ENCODE assay signal across 2 cellular contexts in the genomic region with DNA sequence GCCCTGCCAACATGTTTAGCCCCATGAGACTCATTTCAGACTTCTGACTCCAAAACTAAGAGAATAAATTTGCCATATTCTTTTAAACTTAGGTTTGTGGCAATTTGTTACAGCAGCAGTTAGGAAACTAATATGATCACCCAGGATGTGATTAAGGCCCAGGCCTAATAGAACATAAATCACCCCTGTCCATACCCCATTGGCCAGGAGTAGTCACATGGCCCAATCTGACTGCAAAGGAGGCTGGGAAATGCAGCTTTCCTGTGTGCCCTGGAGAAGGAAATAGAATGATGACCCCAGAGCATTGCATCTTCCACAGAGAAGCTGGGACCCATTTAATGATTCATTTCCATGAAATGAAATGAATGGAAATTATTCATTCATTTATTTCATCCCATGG.
TF ChIP-seq lines count a peak whose summit lies in the region.

No MANE protein-coding gene starts in this region.

TF ChIP-seq in WTC11, 78 proteins besides CTCF, POLR2A, EP300 and RAD21 (continued from another document):
- TF ChIP-seq, protein P1, sequence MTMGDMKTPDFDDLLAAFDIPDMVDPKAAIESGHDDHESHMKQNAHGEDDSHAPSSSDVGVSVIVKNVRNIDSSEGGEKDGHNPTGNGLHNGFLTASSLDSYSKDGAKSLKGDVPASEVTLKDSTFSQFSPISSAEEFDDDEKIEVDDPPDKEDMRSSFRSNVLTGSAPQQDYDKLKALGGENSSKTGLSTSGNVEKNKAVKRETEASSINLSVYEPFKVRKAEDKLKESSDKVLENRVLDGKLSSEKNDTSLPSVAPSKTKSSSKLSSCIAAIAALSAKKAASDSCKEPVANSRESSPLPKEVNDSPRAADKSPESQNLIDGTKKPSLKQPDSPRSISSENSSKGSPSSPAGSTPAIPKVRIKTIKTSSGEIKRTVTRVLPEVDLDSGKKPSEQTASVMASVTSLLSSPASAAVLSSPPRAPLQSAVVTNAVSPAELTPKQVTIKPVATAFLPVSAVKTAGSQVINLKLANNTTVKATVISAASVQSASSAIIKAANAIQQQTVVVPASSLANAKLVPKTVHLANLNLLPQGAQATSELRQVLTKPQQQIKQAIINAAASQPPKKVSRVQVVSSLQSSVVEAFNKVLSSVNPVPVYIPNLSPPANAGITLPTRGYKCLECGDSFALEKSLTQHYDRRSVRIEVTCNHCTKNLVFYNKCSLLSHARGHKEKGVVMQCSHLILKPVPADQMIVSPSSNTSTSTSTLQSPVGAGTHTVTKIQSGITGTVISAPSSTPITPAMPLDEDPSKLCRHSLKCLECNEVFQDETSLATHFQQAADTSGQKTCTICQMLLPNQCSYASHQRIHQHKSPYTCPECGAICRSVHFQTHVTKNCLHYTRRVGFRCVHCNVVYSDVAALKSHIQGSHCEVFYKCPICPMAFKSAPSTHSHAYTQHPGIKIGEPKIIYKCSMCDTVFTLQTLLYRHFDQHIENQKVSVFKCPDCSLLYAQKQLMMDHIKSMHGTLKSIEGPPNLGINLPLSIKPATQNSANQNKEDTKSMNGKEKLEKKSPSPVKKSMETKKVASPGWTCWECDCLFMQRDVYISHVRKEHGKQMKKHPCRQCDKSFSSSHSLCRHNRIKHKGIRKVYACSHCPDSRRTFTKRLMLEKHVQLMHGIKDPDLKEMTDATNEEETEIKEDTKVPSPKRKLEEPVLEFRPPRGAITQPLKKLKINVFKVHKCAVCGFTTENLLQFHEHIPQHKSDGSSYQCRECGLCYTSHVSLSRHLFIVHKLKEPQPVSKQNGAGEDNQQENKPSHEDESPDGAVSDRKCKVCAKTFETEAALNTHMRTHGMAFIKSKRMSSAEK (CRISPR knock-in tag; IDR thresholded peaks at IDR 0.05; ENCODE audit: borderline replicate concordance): no peak
- TF ChIP-seq JUN (CRISPR knock-in tag; IDR thresholded peaks at IDR 0.05): no peak
- TF ChIP-seq ZNF219 (CRISPR knock-in tag; IDR thresholded peaks at IDR 0.05; ENCODE audit: borderline replicate concordance): no peak
- peak; percentile 20; the same call in 1 of the 2 replicates for TF ChIP-seq USF2 (CRISPR knock-in tag; IDR thresholded peaks at IDR 0.05)
- TF ChIP-seq, protein P2, sequence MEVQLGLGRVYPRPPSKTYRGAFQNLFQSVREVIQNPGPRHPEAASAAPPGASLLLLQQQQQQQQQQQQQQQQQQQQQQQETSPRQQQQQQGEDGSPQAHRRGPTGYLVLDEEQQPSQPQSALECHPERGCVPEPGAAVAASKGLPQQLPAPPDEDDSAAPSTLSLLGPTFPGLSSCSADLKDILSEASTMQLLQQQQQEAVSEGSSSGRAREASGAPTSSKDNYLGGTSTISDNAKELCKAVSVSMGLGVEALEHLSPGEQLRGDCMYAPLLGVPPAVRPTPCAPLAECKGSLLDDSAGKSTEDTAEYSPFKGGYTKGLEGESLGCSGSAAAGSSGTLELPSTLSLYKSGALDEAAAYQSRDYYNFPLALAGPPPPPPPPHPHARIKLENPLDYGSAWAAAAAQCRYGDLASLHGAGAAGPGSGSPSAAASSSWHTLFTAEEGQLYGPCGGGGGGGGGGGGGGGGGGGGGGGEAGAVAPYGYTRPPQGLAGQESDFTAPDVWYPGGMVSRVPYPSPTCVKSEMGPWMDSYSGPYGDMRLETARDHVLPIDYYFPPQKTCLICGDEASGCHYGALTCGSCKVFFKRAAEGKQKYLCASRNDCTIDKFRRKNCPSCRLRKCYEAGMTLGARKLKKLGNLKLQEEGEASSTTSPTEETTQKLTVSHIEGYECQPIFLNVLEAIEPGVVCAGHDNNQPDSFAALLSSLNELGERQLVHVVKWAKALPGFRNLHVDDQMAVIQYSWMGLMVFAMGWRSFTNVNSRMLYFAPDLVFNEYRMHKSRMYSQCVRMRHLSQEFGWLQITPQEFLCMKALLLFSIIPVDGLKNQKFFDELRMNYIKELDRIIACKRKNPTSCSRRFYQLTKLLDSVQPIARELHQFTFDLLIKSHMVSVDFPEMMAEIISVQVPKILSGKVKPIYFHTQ (CRISPR knock-in tag; IDR thresholded peaks at IDR 0.05): no peak
TF ChIP-seq in WTC11: peak in this region for 1.

TF ChIP-seq in K562, 482 proteins besides CTCF, POLR2A, EP300 and RAD21 (continued from another document):
- TF ChIP-seq, protein P3, sequence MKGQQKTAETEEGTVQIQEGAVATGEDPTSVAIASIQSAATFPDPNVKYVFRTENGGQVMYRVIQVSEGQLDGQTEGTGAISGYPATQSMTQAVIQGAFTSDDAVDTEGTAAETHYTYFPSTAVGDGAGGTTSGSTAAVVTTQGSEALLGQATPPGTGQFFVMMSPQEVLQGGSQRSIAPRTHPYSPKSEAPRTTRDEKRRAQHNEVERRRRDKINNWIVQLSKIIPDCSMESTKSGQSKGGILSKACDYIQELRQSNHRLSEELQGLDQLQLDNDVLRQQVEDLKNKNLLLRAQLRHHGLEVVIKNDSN (CRISPR knock-in tag; IDR thresholded peaks at IDR 0.05): peak; percentile 61; the same call in 1 of the 2 replicates
- TF ChIP-seq PHB (CRISPR knock-in tag; IDR thresholded peaks at IDR 0.05): no peak
- no peak for TF ChIP-seq C11orf30 (IDR thresholded peaks at IDR 0.05; ENCODE audit: low read depth)
- TF ChIP-seq KDM2B (CRISPR knock-in tag; IDR thresholded peaks at IDR 0.05): no peak
- TF ChIP-seq, protein P4, sequence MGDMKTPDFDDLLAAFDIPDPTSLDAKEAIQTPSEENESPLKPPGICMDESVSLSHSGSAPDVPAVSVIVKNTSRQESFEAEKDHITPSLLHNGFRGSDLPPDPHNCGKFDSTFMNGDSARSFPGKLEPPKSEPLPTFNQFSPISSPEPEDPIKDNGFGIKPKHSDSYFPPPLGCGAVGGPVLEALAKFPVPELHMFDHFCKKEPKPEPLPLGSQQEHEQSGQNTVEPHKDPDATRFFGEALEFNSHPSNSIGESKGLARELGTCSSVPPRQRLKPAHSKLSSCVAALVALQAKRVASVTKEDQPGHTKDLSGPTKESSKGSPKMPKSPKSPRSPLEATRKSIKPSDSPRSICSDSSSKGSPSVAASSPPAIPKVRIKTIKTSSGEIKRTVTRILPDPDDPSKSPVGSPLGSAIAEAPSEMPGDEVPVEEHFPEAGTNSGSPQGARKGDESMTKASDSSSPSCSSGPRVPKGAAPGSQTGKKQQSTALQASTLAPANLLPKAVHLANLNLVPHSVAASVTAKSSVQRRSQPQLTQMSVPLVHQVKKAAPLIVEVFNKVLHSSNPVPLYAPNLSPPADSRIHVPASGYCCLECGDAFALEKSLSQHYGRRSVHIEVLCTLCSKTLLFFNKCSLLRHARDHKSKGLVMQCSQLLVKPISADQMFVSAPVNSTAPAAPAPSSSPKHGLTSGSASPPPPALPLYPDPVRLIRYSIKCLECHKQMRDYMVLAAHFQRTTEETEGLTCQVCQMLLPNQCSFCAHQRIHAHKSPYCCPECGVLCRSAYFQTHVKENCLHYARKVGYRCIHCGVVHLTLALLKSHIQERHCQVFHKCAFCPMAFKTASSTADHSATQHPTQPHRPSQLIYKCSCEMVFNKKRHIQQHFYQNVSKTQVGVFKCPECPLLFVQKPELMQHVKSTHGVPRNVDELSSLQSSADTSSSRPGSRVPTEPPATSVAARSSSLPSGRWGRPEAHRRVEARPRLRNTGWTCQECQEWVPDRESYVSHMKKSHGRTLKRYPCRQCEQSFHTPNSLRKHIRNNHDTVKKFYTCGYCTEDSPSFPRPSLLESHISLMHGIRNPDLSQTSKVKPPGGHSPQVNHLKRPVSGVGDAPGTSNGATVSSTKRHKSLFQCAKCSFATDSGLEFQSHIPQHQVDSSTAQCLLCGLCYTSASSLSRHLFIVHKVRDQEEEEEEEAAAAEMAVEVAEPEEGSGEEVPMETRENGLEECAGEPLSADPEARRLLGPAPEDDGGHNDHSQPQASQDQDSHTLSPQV (IDR thresholded peaks at IDR 0.05): no peak
- peak; percentile 16; the same call in 1 of the 2 replicates for TF ChIP-seq RAD51 (IDR thresholded peaks at IDR 0.05; ENCODE audit: borderline replicate concordance, low read depth)
- no peak for TF ChIP-seq FOXM1 (IDR thresholded peaks at IDR 0.05; ENCODE audit: low read depth)
- no peak for TF ChIP-seq FOXM1 (CRISPR knock-in tag; IDR thresholded peaks at IDR 0.05; ENCODE audit: low read depth)
- TF ChIP-seq, protein P5, sequence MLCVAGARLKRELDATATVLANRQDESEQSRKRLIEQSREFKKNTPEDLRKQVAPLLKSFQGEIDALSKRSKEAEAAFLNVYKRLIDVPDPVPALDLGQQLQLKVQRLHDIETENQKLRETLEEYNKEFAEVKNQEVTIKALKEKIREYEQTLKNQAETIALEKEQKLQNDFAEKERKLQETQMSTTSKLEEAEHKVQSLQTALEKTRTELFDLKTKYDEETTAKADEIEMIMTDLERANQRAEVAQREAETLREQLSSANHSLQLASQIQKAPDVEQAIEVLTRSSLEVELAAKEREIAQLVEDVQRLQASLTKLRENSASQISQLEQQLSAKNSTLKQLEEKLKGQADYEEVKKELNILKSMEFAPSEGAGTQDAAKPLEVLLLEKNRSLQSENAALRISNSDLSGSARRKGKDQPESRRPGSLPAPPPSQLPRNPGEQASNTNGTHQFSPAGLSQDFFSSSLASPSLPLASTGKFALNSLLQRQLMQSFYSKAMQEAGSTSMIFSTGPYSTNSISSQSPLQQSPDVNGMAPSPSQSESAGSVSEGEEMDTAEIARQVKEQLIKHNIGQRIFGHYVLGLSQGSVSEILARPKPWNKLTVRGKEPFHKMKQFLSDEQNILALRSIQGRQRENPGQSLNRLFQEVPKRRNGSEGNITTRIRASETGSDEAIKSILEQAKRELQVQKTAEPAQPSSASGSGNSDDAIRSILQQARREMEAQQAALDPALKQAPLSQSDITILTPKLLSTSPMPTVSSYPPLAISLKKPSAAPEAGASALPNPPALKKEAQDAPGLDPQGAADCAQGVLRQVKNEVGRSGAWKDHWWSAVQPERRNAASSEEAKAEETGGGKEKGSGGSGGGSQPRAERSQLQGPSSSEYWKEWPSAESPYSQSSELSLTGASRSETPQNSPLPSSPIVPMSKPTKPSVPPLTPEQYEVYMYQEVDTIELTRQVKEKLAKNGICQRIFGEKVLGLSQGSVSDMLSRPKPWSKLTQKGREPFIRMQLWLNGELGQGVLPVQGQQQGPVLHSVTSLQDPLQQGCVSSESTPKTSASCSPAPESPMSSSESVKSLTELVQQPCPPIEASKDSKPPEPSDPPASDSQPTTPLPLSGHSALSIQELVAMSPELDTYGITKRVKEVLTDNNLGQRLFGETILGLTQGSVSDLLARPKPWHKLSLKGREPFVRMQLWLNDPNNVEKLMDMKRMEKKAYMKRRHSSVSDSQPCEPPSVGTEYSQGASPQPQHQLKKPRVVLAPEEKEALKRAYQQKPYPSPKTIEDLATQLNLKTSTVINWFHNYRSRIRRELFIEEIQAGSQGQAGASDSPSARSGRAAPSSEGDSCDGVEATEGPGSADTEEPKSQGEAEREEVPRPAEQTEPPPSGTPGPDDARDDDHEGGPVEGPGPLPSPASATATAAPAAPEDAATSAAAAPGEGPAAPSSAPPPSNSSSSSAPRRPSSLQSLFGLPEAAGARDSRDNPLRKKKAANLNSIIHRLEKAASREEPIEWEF (CRISPR knock-in tag; IDR thresholded peaks at IDR 0.05): no peak
- TF ChIP-seq PKNOX1 (IDR thresholded peaks at IDR 0.05): peak; percentile 58
- TF ChIP-seq MEIS2 (IDR thresholded peaks at IDR 0.05; ENCODE audit: partially characterized antibody): peak; percentile 29
- no peak for TF ChIP-seq NR2C2 (CRISPR knock-in tag; IDR thresholded peaks at IDR 0.05)
- no peak for TF ChIP-seq NR2C2 (tag; IDR thresholded peaks at IDR 0.05)
